8 cellular contexts compared by ENCODE assay signal in genomic region chr9:73152445-73152844, GRCh38. TPM values are rescaled to one million over a fixed set of nuclear protein-coding genes. Genes with fewer than 3 reads are reported as not detected.
DNase-seq lines count a peak whose midpoint lies in the region; ATAC-seq and TF ChIP-seq lines count a peak whose summit lies in the region.

No MANE protein-coding gene starts in this region.

- peak overlapping the region; percentile 96 for H3K27ac Mint-ChIP-seq in GM23338
- H3K27ac Mint-ChIP-seq in T-helper 17 cell: peak overlapping the region; percentile 100

- H3K4me1 ChIP-seq in GM23338 (ENCODE audit: insufficient read depth) (peaks cover 30% of the 10 kb centered on the region; the same call in 1 of the 2 replicates), sigmoid colon (peaks cover 0 to 84% (median 61%) of the 10 kb centered on the region in 4 donors)

- TF ChIP-seq EP300 in sigmoid colon (IDR thresholded peaks at IDR 0.05): no peak

- no peaks in the 10 kb centered on the region for H3K79me2 ChIP-seq in GM23338 (replicated peaks; ENCODE audit: insufficient read depth)

- no peak for TF ChIP-seq POLR2A in sigmoid colon (IDR thresholded peaks at IDR 0.05)

- ATAC-seq in GM23338: peak; percentile 64
- no peak for ATAC-seq in T-helper 17 cell
- no peak for ATAC-seq in HG03442 (IDR thresholded peaks at IDR 0.05; ENCODE audit: unreplicated experiment)
- ATAC-seq in HG02623 (IDR thresholded peaks at IDR 0.05; ENCODE audit: unreplicated experiment): no peak
- no peak for ATAC-seq in HG03469 (IDR thresholded peaks at IDR 0.05; ENCODE audit: unreplicated experiment)

- peak; percentile 41 for DNase-seq in GM23338 (ENCODE audit: low spot score)
- DNase-seq in T-helper 17 cell: no peak
- peak; percentile 49 for DNase-seq in fibroblast of villous mesenchyme (ENCODE audit: low read depth)
- no peak for DNase-seq in sigmoid colon
- DNase-seq in NCI-H774 (lab: John Stamatoyannopoulos, UW): no peak

- no peaks in the 10 kb centered on the region for H3K27me3 Mint-ChIP-seq in GM23338 (ENCODE audit: insufficient read depth, low read depth, poor library complexity)
- H3K27me3 Mint-ChIP-seq in T-helper 17 cell: no peaks in the 10 kb centered on the region

- H3K4me3 Mint-ChIP-seq in GM23338 (no peak overlapping the region), T-helper 17 cell (peak overlapping the region; percentile 96)

- H3K9me3 Mint-ChIP-seq in GM23338: no peaks in the 10 kb centered on the region

- H2AFZ ChIP-seq in GM23338: no peak overlapping the region

- H3K36me3 Mint-ChIP-seq in GM23338 (ENCODE audit: low read depth) (no peaks in the 10 kb centered on the region), T-helper 17 cell (ENCODE audit: low read depth) (peaks cover 5% of the 10 kb centered on the region)

- TF ChIP-seq CTCF in GM23338 (conservative IDR thresholded peaks at IDR 0.05; ENCODE audit: low read depth in 2 of 2): no peak
- TF ChIP-seq CTCF in fibroblast of villous mesenchyme (IDR thresholded peaks at IDR 0.05; ENCODE audit: insufficient read depth, low read depth, low read length): no peak
- no peak for TF ChIP-seq CTCF in sigmoid colon (IDR thresholded peaks at IDR 0.05)

- H4K20me1 ChIP-seq in GM23338 (replicated peaks; ENCODE audit: insufficient read depth): no peaks in the 10 kb centered on the region

- 63 to 64% methylated on average over 1 of the region's 1 CpG for WGBS in sigmoid colon, 2 donors

- peaks cover 40% of the 10 kb centered on the region for H3K4me1 Mint-ChIP-seq in GM23338
- H3K4me1 Mint-ChIP-seq in T-helper 17 cell: peaks cover 45% of the 10 kb centered on the region

- H3K4me2 ChIP-seq in GM23338: peak overlapping the region; percentile 3; the same call in 1 of the 2 replicates

- H3K9me2 ChIP-seq in GM23338 (ENCODE audit: insufficient read depth): no peaks in the 10 kb centered on the region

- H3K27ac ChIP-seq in GM23338 (ENCODE audit: low read depth) (peak overlapping the region; percentile 86), sigmoid colon (peak overlapping the region; percentile 74 to 86 (median 78))

- H3K27me3 ChIP-seq in GM23338 (ENCODE audit: insufficient read depth) (no peaks in the 10 kb centered on the region), sigmoid colon (no peaks in the 10 kb centered on the region)

- intact Hi-C loops in sigmoid colon (cut with DNase I): no loop called here

- H3K4me3 ChIP-seq in GM23338: no peak overlapping the region
- H3K4me3 ChIP-seq in fibroblast of villous mesenchyme (ENCODE audit: low read depth, low read length): peak overlapping the region; percentile 85
- peak overlapping the region; percentile 18 to 58 (median 50) for H3K4me3 ChIP-seq in sigmoid colon

- H3K9me3 ChIP-seq in T-helper 17 cell (ENCODE audit: control insufficient read depth, low read length, poor library complexity, severe bottlenecking) (no peaks in the 10 kb centered on the region), sigmoid colon (no peaks in the 10 kb centered on the region)

- H3F3A ChIP-seq in GM23338 (replicated peaks; ENCODE audit: low read depth): no peaks in the 10 kb centered on the region

- H3K36me3 ChIP-seq in GM23338 (ENCODE audit: insufficient read depth) (no peaks in the 10 kb centered on the region), sigmoid colon (no peaks in the 10 kb centered on the region)

TF ChIP-seq in GM23338, 12 proteins besides CTCF, POLR2A, EP300 and RAD21 (continues in another document):
- no peak for TF ChIP-seq CREB1 (CRISPR knock-in tag; IDR thresholded peaks at IDR 0.05; ENCODE audit: low read depth)
- TF ChIP-seq ZNF114 (CRISPR knock-in tag; IDR thresholded peaks at IDR 0.05): no peak
- TF ChIP-seq POLR2AphosphoS5 (IDR thresholded peaks at IDR 0.05; ENCODE audit: low read depth): no peak
- TF ChIP-seq EZH2phosphoT487 (IDR thresholded peaks at IDR 0.05; ENCODE audit: unreplicated experiment): no peak
- no peak for TF ChIP-seq ZNF331 (CRISPR knock-in tag; IDR thresholded peaks at IDR 0.05; ENCODE audit: low read depth)
- TF ChIP-seq NANOG (IDR thresholded peaks at IDR 0.05; ENCODE audit: borderline replicate concordance): no peak
- TF ChIP-seq JUNB (IDR thresholded peaks at IDR 0.05; ENCODE audit: unreplicated experiment): no peak
- no peak for TF ChIP-seq STAT1 (IDR thresholded peaks at IDR 0.05; ENCODE audit: unreplicated experiment)
- TF ChIP-seq, protein P1, sequence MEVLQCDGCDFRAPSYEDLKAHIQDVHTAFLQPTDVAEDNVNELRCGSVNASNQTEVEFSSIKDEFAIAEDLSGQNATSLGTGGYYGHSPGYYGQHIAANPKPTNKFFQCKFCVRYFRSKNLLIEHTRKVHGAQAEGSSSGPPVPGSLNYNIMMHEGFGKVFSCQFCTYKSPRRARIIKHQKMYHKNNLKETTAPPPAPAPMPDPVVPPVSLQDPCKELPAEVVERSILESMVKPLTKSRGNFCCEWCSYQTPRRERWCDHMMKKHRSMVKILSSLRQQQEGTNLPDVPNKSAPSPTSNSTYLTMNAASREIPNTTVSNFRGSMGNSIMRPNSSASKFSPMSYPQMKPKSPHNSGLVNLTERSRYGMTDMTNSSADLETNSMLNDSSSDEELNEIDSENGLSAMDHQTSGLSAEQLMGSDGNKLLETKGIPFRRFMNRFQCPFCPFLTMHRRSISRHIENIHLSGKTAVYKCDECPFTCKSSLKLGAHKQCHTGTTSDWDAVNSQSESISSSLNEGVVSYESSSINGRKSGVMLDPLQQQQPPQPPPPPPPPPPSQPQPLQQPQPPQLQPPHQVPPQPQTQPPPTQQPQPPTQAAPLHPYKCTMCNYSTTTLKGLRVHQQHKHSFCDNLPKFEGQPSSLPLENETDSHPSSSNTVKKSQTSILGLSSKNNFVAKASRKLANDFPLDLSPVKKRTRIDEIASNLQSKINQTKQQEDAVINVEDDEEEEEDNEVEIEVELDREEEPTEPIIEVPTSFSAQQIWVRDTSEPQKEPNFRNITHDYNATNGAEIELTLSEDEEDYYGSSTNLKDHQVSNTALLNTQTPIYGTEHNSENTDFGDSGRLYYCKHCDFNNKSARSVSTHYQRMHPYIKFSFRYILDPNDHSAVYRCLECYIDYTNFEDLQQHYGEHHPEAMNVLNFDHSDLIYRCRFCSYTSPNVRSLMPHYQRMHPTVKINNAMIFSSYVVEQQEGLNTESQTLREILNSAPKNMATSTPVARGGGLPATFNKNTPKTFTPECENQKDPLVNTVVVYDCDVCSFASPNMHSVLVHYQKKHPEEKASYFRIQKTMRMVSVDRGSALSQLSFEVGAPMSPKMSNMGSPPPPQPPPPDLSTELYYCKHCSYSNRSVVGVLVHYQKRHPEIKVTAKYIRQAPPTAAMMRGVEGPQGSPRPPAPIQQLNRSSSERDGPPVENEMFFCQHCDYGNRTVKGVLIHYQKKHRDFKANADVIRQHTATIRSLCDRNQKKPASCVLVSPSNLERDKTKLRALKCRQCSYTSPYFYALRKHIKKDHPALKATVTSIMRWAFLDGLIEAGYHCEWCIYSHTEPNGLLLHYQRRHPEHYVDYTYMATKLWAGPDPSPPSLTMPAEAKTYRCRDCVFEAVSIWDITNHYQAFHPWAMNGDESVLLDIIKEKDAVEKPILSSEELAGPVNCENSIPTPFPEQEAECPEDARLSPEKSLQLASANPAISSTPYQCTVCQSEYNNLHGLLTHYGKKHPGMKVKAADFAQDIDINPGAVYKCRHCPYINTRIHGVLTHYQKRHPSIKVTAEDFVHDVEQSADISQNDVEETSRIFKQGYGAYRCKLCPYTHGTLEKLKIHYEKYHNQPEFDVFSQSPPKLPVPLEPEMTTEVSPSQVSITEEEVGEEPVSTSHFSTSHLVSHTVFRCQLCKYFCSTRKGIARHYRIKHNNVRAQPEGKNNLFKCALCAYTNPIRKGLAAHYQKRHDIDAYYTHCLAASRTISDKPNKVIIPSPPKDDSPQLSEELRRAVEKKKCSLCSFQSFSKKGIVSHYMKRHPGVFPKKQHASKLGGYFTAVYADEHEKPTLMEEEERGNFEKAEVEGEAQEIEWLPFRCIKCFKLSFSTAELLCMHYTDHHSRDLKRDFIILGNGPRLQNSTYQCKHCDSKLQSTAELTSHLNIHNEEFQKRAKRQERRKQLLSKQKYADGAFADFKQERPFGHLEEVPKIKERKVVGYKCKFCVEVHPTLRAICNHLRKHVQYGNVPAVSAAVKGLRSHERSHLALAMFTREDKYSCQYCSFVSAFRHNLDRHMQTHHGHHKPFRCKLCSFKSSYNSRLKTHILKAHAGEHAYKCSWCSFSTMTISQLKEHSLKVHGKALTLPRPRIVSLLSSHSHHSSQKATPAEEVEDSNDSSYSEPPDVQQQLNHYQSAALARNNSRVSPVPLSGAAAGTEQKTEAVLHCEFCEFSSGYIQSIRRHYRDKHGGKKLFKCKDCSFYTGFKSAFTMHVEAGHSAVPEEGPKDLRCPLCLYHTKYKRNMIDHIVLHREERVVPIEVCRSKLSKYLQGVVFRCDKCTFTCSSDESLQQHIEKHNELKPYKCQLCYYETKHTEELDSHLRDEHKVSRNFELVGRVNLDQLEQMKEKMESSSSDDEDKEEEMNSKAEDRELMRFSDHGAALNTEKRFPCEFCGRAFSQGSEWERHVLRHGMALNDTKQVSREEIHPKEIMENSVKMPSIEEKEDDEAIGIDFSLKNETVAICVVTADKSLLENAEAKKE (CRISPR knock-in tag; IDR thresholded peaks at IDR 0.05): no peak
- no peak for TF ChIP-seq EZH2 (IDR thresholded peaks at IDR 0.05; ENCODE audit: low read depth, unreplicated experiment)

RNA-seq across cellular contexts. Expression of gene ANXA1, which starts 0.8 kb away (rescaled TPM):
- 2.2 and 4.9 TPM in 2 replicates for total RNA-seq in GM23338 (2014; rRNA removed; shearing (Covaris generic))
- 3.3 and 5.8 TPM in 2 replicates for polyA plus RNA-seq in GM23338 (2016; fragmentation: Nextera tagmentation; extraction: Ambion mirVana)
- total RNA-seq in T-helper 17 cell: 100 to 1,000 TPM; 553 to 928 TPM
- 526 and 798 TPM in 2 replicates for total RNA-seq in fibroblast of villous mesenchyme
- total RNA-seq in sigmoid colon: 100 to 1,000 TPM; 135 to 214 (median 170) TPM
- 100 to 1,000 TPM in 1 of 3 donors, 10 to 100 TPM in 2; 52.5 to 132 (median 75.2) TPM for polyA plus RNA-seq in sigmoid colon

Comparison
In these comparisons a context has a peak if more than half of its experiments do, and no peak if none do; other contexts are left out.
1. DNase-seq: peak in GM23338 (single experiment) and fibroblast of villous mesenchyme (single experiment); none in T-helper 17 cell (0 of 3), sigmoid colon (single experiment) and NCI-H774 (single experiment).
2. RNA of gene ANXA1, which starts 0.8 kb away (total RNA-seq): 553 to 928 TPM in T-helper 17 cell, 526 to 798 TPM in fibroblast of villous mesenchyme and 135 to 214 TPM in sigmoid colon; 2.2 to 4.9 TPM in GM23338; every median in the first group is over 10 times any median in the second.